ENCODE assay signal across 15 cellular contexts in genomic region chr3:9347887-9348286, GRCh38. TPM values are rescaled to one million over a fixed set of nuclear protein-coding genes. Genes with fewer than 3 reads are reported as not detected.
DNase-seq lines count a peak whose midpoint lies in the region; ATAC-seq and TF ChIP-seq lines count a peak whose summit lies in the region.
"Had no signal": no experiment of that assay in that cellular context is flagged by ENCODE, and none has a peak within 500 bp of the region (broad histone marks: within the 10 kb centered on the region; RNA-seq: fewer than 3 reads in every experiment).

No MANE protein-coding gene starts in this region.

- H3K4me2 ChIP-seq in neuronal stem cell (ENCODE audit: insufficient read depth, low read length, poor library complexity, severe bottlenecking) = no peak overlapping the region

- H3K4me3 ChIP-seq in AG10803 (ENCODE audit: low read length) = no peak overlapping the region
- H3K4me3 ChIP-seq in neuronal stem cell (ENCODE audit: low read length in 2 of 2) = no peak overlapping the region
- H3K4me3 ChIP-seq: esophagus squamous epithelium, vagina had no signal

- DNase-seq in AG10803 (ENCODE audit: low read depth) (peak; percentile 92), LHCN-M2 (ENCODE audit: low read depth) (peak; percentile 71), epithelial cell of prostate (ENCODE audit: low read depth, low spot score) (no peak), neuronal stem cell (ENCODE audit: low spot score) (no peak), KBM-7 (no peak), RPMI8226 (no peak), SHP77 treated with DMSO at 0.1 percent for 48 hours (lab: John Stamatoyannopoulos, UW) (no peak)
- DNase-seq: activated CD8-positive, alpha-beta memory T cell treated with anti-CD3 and anti-CD28 coated beads for 24 hours; activated naive CD4-positive, alpha-beta T cell treated with anti-CD3 and anti-CD28 coated beads, Interleukin-2, amount 10 ng/mL, durations not matched to agents 7 days and 5 days; esophagus squamous epithelium; mesendoderm; stimulated activated CD4-positive, alpha-beta T cell treated with anti-CD3 and anti-CD28 coated beads, Interleukin-1b, Interleukin-23, amount 100 ng/mL, for 48 hours had no signal

- no peak for TF ChIP-seq CTCF in AG10803 (conservative IDR thresholded peaks at IDR 0.05; ENCODE audit: low read length)

- H3K9ac ChIP-seq in neuronal stem cell (ENCODE audit: low read depth, low read length, poor library complexity) = no peak overlapping the region

- H4K8ac ChIP-seq in neuronal stem cell (ENCODE audit: low read depth, low read length) = no peak overlapping the region

- H3K4ac ChIP-seq in neuronal stem cell (ENCODE audit: low read length) = no peak overlapping the region

- H2BK5ac ChIP-seq in neuronal stem cell (ENCODE audit: low read length) = no peak overlapping the region

- in situ Hi-C loops in KBM-7 (cut with MboI; ENCODE audit: low pct_unique_long_range_greater_than_20kb, low sequenced_read_pairs) = no loop called here

- no peak overlapping the region for H3K23ac ChIP-seq in neuronal stem cell (ENCODE audit: low read depth, low read length, poor library complexity)

- ATAC-seq in HG02642 (IDR thresholded peaks at IDR 0.05; ENCODE audit: poor library complexity, unreplicated experiment) = no peak
- ATAC-seq: Panc1 had no signal

- no peak overlapping the region for H2BK120ac ChIP-seq in neuronal stem cell (ENCODE audit: low read depth, low read length)

- no peak overlapping the region for H3K14ac ChIP-seq in neuronal stem cell (ENCODE audit: low read length)

- no peak overlapping the region for H3K18ac ChIP-seq in neuronal stem cell (ENCODE audit: low read length)

- no CpG with 5 or more reads among the region's 2 CpGs for WGBS in neuronal stem cell (ENCODE audit: extremely low coverage in 2 of 2, insufficient read length in 2 of 2, insufficient replicate concordance in 1 of 2), 2 donors

- H3K27ac ChIP-seq in epithelial cell of prostate (peak overlapping the region; percentile 9), neuronal stem cell (replicated peaks; ENCODE audit: low read length) (no peak overlapping the region)
- H3K27ac ChIP-seq: esophagus squamous epithelium, vagina had no signal

- peaks cover 3 to 17% of the 10 kb centered on the region in 2 donors for H3K4me1 ChIP-seq in neuronal stem cell (ENCODE audit: control insufficient read depth in 2 of 2, insufficient read depth in 1 of 2, low read depth in 1 of 2, low read length in 2 of 2)

- H2AK5ac ChIP-seq in neuronal stem cell (ENCODE audit: low read depth, low read length) = no peak overlapping the region

- H3K79me1 ChIP-seq in neuronal stem cell (ENCODE audit: low read depth, low read length) = no peaks in the 10 kb centered on the region

- H2BK15ac ChIP-seq in neuronal stem cell (ENCODE audit: low read length) = no peak overlapping the region

- H3K27me3 ChIP-seq in neuronal stem cell (ENCODE audit: control insufficient read depth in 3 of 3, insufficient read depth in 3 of 3, low read depth in 1 of 3, low read length in 3 of 3) = no peaks in the 10 kb centered on the region
- H3K27me3 ChIP-seq: esophagus squamous epithelium, vagina had no signal

- peak overlapping the region; percentile 50 for H2AFZ ChIP-seq in neuronal stem cell (ENCODE audit: low read length)

- peaks cover 0 to 2% of the 10 kb centered on the region in 2 donors for H3K36me3 ChIP-seq in neuronal stem cell (replicated peaks in 1 of 2; ENCODE audit: control insufficient read depth in 2 of 2, insufficient read depth in 2 of 2, low read length in 2 of 2)
- H3K36me3 ChIP-seq: esophagus squamous epithelium, vagina had no signal

- no peak overlapping the region for H4K91ac ChIP-seq in neuronal stem cell (ENCODE audit: low read depth, low read length, poor library complexity)

- H2BK12ac ChIP-seq in neuronal stem cell (ENCODE audit: low read length) = no peak overlapping the region

- no peaks in the 10 kb centered on the region for H3K9me3 ChIP-seq in neuronal stem cell (replicated peaks in 1 of 2; ENCODE audit: control insufficient read depth in 2 of 2, insufficient read depth in 1 of 2, low read depth in 1 of 2, low read length in 2 of 2)
- H3K9me3 ChIP-seq: esophagus squamous epithelium, vagina had no signal

RNA-seq across cellular contexts. Expression of gene THUMPD3, which starts 15.0 kb away (rescaled TPM):
- total RNA-seq in LHCN-M2 (2014; rRNA removed) = 46.8 and 55.0 TPM in 2 replicates
- polyA plus RNA-seq in LHCN-M2 (2012) = 35.7 TPM
- polyA plus RNA-seq in neuronal stem cell (2013, experiment 1 of 2) = 29.3 TPM
- polyA plus RNA-seq in neuronal stem cell (2013, experiment 2 of 2) = 27.9 TPM

RNA-seq across cellular contexts. Expression of gene SETD5, which starts 49.5 kb away (rescaled TPM):
- total RNA-seq in LHCN-M2 (2014; rRNA removed) = 51.2 and 51.8 TPM in 2 replicates
- polyA plus RNA-seq in LHCN-M2 (2012) = 28.9 TPM
- 210 TPM for polyA plus RNA-seq in neuronal stem cell (2013, experiment 1 of 2)
- 225 TPM for polyA plus RNA-seq in neuronal stem cell (2013, experiment 2 of 2)

Comparison
In these comparisons a context has a peak if more than half of its experiments do, and no peak if none do; other contexts are left out.
1. DNase-seq: peak in AG10803 (single experiment) and LHCN-M2 (single experiment); none in epithelial cell of prostate (single experiment), neuronal stem cell (single experiment), KBM-7 (single experiment), RPMI8226 (single experiment) and SHP77 treated with DMSO at 0.1 percent for 48 hours (single experiment).